In genomic region chr12:91104812-91105466, GRCh38 we compare ENCODE assay signal across 1 cellular context.
TF ChIP-seq lines count a peak whose summit lies in the region.

No MANE protein-coding gene starts in this region.

TF ChIP-seq in HepG2, 621 proteins besides CTCF, POLR2A, EP300 and RAD21:
- no peak for TF ChIP-seq CENPT (CRISPR knock-in tag; IDR thresholded peaks at IDR 0.05; ENCODE audit: low read depth)
- no peak for TF ChIP-seq NR2C2 (CRISPR knock-in tag; IDR thresholded peaks at IDR 0.05; ENCODE audit: borderline replicate concordance)
- no peak for TF ChIP-seq TARDBP (CRISPR knock-in tag; IDR thresholded peaks at IDR 0.05)
- no peak for TF ChIP-seq SCMH1 (CRISPR knock-in tag; IDR thresholded peaks at IDR 0.05; ENCODE audit: borderline replicate concordance)
